1 cellular context compared by ENCODE assay signal in the genomic region with DNA sequence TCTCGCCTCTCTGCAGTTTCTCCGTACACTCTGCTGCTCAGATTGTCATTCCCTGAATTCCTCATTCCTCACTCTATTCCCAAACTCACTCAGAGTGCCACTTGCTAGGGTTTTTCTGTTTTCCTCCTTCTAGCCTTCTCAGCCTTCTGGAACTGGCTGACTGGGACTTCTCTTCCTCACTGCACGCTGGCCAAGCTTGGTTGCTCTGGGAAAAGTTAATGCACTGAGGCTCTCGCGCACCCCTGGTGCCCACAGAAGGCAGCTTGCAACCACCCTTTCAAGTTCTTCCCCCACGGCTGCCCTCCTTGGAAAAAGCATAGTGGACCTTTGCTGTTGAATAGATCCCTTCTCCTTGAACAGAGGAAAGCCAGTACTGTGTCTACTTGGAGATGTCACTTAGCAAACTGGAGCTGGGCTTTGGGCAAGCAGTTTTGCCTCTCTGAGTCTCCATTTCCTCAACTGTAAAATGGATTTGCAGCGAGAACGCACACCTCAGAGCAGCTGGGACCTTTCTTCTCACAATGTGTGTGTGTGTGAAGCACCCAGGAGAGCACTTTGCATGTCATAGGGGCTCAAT.
TF ChIP-seq lines count a peak whose summit lies in the region.

No MANE protein-coding gene starts in this region.

TF ChIP-seq in SK-N-SH, 30 proteins besides CTCF, POLR2A, EP300 and RAD21 (continued from another document):
- no peak for TF ChIP-seq FOXJ3 (CRISPR knock-in tag; IDR thresholded peaks at IDR 0.05)
- no peak for TF ChIP-seq SIN3A (IDR thresholded peaks at IDR 0.05; ENCODE audit: borderline replicate concordance, low read depth, low read length)
- no peak for TF ChIP-seq SMC3 (IDR thresholded peaks at IDR 0.05; ENCODE audit: low read depth, low read length)
- TF ChIP-seq RFX5 (IDR thresholded peaks at IDR 0.05; ENCODE audit: low read length) = no peak
- TF ChIP-seq ELF1 (IDR thresholded peaks at IDR 0.05) = no peak
- TF ChIP-seq, protein P1, sequence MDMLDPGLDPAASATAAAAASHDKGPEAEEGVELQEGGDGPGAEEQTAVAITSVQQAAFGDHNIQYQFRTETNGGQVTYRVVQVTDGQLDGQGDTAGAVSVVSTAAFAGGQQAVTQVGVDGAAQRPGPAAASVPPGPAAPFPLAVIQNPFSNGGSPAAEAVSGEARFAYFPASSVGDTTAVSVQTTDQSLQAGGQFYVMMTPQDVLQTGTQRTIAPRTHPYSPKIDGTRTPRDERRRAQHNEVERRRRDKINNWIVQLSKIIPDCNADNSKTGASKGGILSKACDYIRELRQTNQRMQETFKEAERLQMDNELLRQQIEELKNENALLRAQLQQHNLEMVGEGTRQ (IDR thresholded peaks at IDR 0.05; ENCODE audit: borderline replicate concordance, low read depth, low read length) = no peak
- no peak for TF ChIP-seq NFIC (IDR thresholded peaks at IDR 0.05; ENCODE audit: borderline replicate concordance)
